1 cellular context compared by ENCODE assay signal in the genomic region with DNA sequence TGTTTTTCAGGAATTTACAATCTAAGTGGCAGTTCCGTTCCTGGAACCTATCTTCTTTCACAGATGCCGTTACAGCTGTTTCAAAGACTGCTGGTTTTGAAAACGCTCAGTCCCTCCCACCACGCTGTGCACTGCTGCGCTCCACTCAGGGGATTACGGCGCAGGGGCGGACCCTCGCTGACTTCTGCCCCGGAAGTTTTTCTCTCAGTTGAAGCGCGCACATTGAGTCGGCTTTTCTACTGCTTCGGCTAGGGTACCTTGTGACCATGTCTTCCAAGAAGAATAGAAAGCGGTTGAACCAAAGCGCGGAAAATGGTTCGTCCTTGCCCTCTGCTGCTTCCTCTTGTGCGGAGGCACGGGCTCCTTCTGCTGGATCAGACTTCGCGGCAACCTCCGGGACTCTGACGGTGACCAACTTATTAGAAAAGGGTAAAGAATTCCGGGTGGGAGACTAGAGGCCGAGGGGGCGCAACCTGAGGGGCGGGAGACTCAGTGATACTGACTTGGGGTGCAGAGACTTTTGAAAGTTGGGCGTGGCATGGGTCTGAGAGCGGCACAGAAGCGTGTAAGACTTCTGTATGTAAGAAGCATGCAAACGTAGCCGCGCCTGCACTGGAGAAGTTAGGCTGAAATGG.
TF ChIP-seq lines count a peak whose summit lies in the region.

No MANE protein-coding gene starts in this region.

TF ChIP-seq in HepG2, 621 proteins besides CTCF, POLR2A, EP300 and RAD21 (continued from another document and continues in another):
- TF ChIP-seq, protein P1, sequence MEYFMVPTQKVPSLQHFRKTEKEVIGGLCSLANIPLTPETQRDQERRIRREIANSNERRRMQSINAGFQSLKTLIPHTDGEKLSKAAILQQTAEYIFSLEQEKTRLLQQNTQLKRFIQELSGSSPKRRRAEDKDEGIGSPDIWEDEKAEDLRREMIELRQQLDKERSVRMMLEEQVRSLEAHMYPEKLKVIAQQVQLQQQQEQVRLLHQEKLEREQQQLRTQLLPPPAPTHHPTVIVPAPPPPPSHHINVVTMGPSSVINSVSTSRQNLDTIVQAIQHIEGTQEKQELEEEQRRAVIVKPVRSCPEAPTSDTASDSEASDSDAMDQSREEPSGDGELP (IDR thresholded peaks at IDR 0.05; ENCODE audit: borderline replicate concordance, low read depth): peak; percentile 86
- TF ChIP-seq, protein P2, sequence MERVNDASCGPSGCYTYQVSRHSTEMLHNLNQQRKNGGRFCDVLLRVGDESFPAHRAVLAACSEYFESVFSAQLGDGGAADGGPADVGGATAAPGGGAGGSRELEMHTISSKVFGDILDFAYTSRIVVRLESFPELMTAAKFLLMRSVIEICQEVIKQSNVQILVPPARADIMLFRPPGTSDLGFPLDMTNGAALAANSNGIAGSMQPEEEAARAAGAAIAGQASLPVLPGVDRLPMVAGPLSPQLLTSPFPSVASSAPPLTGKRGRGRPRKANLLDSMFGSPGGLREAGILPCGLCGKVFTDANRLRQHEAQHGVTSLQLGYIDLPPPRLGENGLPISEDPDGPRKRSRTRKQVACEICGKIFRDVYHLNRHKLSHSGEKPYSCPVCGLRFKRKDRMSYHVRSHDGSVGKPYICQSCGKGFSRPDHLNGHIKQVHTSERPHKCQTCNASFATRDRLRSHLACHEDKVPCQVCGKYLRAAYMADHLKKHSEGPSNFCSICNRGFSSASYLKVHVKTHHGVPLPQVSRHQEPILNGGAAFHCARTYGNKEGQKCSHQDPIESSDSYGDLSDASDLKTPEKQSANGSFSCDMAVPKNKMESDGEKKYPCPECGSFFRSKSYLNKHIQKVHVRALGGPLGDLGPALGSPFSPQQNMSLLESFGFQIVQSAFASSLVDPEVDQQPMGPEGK (CRISPR knock-in tag; IDR thresholded peaks at IDR 0.05): no peak
- TF ChIP-seq POLR2AphosphoS5 (IDR thresholded peaks at IDR 0.05; ENCODE audit: low read depth, low read length): peak; percentile 63
- TF ChIP-seq, protein P3, sequence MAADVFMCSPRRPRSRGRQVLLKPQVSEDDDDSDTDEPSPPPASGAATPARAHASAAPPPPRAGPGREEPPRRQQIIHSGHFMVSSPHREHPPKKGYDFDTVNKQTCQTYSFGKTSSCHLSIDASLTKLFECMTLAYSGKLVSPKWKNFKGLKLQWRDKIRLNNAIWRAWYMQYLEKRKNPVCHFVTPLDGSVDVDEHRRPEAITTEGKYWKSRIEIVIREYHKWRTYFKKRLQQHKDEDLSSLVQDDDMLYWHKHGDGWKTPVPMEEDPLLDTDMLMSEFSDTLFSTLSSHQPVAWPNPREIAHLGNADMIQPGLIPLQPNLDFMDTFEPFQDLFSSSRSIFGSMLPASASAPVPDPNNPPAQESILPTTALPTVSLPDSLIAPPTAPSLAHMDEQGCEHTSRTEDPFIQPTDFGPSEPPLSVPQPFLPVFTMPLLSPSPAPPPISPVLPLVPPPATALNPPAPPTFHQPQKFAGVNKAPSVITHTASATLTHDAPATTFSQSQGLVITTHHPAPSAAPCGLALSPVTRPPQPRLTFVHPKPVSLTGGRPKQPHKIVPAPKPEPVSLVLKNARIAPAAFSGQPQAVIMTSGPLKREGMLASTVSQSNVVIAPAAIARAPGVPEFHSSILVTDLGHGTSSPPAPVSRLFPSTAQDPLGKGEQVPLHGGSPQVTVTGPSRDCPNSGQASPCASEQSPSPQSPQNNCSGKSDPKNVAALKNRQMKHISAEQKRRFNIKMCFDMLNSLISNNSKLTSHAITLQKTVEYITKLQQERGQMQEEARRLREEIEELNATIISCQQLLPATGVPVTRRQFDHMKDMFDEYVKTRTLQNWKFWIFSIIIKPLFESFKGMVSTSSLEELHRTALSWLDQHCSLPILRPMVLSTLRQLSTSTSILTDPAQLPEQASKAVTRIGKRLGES (CRISPR knock-in tag; IDR thresholded peaks at IDR 0.05; ENCODE audit: borderline replicate concordance): no peak
- no peak for TF ChIP-seq KDM6A (CRISPR knock-in tag; IDR thresholded peaks at IDR 0.05; ENCODE audit: low read depth)
- TF ChIP-seq ZNF552 (CRISPR knock-in tag; IDR thresholded peaks at IDR 0.05; ENCODE audit: borderline replicate concordance): no peak
- TF ChIP-seq PTBP1 (IDR thresholded peaks at IDR 0.05; ENCODE audit: low read depth, low read length, poor library complexity, severe bottlenecking): no peak
- TF ChIP-seq, protein P4, sequence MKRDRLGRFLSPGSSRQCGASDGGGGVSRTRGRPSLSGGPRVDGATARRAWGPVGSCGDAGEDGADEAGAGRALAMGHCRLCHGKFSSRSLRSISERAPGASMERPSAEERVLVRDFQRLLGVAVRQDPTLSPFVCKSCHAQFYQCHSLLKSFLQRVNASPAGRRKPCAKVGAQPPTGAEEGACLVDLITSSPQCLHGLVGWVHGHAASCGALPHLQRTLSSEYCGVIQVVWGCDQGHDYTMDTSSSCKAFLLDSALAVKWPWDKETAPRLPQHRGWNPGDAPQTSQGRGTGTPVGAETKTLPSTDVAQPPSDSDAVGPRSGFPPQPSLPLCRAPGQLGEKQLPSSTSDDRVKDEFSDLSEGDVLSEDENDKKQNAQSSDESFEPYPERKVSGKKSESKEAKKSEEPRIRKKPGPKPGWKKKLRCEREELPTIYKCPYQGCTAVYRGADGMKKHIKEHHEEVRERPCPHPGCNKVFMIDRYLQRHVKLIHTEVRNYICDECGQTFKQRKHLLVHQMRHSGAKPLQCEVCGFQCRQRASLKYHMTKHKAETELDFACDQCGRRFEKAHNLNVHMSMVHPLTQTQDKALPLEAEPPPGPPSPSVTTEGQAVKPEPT (CRISPR knock-in tag; IDR thresholded peaks at IDR 0.05; ENCODE audit: low read depth): no peak
- TF ChIP-seq SP140L (CRISPR knock-in tag; IDR thresholded peaks at IDR 0.05; ENCODE audit: borderline replicate concordance): no peak
- peak; percentile 39; the same call in 1 of the 2 replicates for TF ChIP-seq KAT7 (CRISPR knock-in tag; IDR thresholded peaks at IDR 0.05; ENCODE audit: borderline replicate concordance)
- no peak for TF ChIP-seq HNF4G (IDR thresholded peaks at IDR 0.05; ENCODE audit: borderline replicate concordance, low read depth, low read length)
- TF ChIP-seq HNF4G (CRISPR knock-in tag; IDR thresholded peaks at IDR 0.05; ENCODE audit: borderline replicate concordance, low read depth): no peak
- TF ChIP-seq MIXL1 (CRISPR knock-in tag; IDR thresholded peaks at IDR 0.05): no peak
- TF ChIP-seq SMARCC2 (IDR thresholded peaks at IDR 0.05): no peak
- TF ChIP-seq, protein P5, sequence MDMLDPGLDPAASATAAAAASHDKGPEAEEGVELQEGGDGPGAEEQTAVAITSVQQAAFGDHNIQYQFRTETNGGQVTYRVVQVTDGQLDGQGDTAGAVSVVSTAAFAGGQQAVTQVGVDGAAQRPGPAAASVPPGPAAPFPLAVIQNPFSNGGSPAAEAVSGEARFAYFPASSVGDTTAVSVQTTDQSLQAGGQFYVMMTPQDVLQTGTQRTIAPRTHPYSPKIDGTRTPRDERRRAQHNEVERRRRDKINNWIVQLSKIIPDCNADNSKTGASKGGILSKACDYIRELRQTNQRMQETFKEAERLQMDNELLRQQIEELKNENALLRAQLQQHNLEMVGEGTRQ (IDR thresholded peaks at IDR 0.05; ENCODE audit: low read depth, low read length): no peak
- TF ChIP-seq, protein P5 (CRISPR knock-in tag; IDR thresholded peaks at IDR 0.05; ENCODE audit: borderline replicate concordance): no peak
- TF ChIP-seq ZSCAN25 (CRISPR knock-in tag; IDR thresholded peaks at IDR 0.05): no peak
- TF ChIP-seq, protein P6, sequence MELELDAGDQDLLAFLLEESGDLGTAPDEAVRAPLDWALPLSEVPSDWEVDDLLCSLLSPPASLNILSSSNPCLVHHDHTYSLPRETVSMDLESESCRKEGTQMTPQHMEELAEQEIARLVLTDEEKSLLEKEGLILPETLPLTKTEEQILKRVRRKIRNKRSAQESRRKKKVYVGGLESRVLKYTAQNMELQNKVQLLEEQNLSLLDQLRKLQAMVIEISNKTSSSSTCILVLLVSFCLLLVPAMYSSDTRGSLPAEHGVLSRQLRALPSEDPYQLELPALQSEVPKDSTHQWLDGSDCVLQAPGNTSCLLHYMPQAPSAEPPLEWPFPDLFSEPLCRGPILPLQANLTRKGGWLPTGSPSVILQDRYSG (CRISPR knock-in tag; IDR thresholded peaks at IDR 0.05): no peak
- TF ChIP-seq, protein P7, sequence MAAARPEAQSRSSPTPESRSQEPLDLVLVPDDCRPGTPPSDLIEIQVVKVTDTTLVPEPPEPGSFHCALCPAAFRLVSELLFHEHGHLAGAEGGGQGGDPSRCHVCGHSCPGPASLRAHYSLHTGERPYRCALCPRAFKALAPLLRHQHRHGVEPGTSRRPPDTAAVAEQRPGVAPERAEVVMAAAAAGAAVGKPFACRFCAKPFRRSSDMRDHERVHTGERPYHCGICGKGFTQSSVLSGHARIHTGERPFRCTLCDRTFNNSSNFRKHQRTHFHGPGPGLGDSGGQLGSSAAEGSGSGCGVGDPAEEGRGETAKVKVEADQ (CRISPR knock-in tag; IDR thresholded peaks at IDR 0.05; ENCODE audit: borderline replicate concordance): no peak
- no peak for TF ChIP-seq HOXA7 (CRISPR knock-in tag; IDR thresholded peaks at IDR 0.05)
- TF ChIP-seq, protein P8, sequence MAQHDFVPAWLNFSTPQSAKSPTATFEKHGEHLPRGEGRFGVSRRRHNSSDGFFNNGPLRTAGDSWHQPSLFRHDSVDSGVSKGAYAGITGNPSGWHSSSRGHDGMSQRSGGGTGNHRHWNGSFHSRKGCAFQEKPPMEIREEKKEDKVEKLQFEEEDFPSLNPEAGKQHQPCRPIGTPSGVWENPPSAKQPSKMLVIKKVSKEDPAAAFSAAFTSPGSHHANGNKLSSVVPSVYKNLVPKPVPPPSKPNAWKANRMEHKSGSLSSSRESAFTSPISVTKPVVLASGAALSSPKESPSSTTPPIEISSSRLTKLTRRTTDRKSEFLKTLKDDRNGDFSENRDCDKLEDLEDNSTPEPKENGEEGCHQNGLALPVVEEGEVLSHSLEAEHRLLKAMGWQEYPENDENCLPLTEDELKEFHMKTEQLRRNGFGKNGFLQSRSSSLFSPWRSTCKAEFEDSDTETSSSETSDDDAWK (CRISPR knock-in tag; IDR thresholded peaks at IDR 0.05): no peak
- no peak for TF ChIP-seq PHF5A (CRISPR knock-in tag; IDR thresholded peaks at IDR 0.05; ENCODE audit: low read depth, unreplicated experiment)
- peak; percentile 91 for TF ChIP-seq KDM5A (IDR thresholded peaks at IDR 0.05; ENCODE audit: borderline replicate concordance, low read length)
- TF ChIP-seq, protein P9, sequence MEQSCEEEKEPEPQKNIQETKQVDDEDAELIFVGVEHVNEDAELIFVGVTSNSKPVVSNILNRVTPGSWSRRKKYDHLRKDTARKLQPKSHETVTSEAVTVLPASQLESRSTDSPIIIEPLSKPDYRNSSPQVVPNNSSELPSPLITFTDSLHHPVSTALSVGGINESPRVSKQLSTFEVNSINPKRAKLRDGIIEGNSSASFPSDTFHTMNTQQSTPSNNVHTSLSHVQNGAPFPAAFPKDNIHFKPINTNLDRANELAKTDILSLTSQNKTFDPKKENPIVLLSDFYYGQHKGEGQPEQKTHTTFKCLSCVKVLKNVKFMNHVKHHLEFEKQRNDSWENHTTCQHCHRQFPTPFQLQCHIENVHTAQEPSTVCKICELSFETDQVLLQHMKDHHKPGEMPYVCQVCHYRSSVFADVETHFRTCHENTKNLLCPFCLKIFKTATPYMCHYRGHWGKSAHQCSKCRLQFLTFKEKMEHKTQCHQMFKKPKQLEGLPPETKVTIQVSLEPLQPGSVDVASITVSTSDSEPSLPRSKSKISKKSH (CRISPR knock-in tag; IDR thresholded peaks at IDR 0.05; ENCODE audit: borderline replicate concordance): 0 out of 2 replicates have a peak, but pooled peaks have one; percentile 6
- no peak for TF ChIP-seq MIER3 (CRISPR knock-in tag; IDR thresholded peaks at IDR 0.05; ENCODE audit: borderline replicate concordance)
- TF ChIP-seq, protein P10, sequence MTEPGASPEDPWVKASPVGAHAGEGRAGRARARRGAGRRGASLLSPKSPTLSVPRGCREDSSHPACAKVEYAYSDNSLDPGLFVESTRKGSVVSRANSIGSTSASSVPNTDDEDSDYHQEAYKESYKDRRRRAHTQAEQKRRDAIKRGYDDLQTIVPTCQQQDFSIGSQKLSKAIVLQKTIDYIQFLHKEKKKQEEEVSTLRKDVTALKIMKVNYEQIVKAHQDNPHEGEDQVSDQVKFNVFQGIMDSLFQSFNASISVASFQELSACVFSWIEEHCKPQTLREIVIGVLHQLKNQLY (CRISPR knock-in tag; IDR thresholded peaks at IDR 0.05): no peak
- TF ChIP-seq KAT8 (CRISPR knock-in tag; IDR thresholded peaks at IDR 0.05): peak; percentile 88
- TF ChIP-seq, protein P11, sequence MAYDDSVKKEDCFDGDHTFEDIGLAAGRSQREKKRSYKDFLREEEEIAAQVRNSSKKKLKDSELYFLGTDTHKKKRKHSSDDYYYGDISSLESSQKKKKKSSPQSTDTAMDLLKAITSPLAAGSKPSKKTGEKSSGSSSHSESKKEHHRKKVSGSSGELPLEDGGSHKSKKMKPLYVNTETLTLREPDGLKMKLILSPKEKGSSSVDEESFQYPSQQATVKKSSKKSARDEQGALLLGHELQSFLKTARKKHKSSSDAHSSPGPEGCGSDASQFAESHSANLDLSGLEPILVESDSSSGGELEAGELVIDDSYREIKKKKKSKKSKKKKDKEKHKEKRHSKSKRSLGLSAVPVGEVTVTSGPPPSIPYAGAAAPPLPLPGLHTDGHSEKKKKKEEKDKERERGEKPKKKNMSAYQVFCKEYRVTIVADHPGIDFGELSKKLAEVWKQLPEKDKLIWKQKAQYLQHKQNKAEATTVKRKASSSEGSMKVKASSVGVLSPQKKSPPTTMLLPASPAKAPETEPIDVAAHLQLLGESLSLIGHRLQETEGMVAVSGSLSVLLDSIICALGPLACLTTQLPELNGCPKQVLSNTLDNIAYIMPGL (CRISPR knock-in tag; IDR thresholded peaks at IDR 0.05; ENCODE audit: borderline replicate concordance in 1 of 2, low read depth in 1 of 2): peak; percentile 37 to 47; a peak in 3 of 4 replicates
- TF ChIP-seq, protein P12, sequence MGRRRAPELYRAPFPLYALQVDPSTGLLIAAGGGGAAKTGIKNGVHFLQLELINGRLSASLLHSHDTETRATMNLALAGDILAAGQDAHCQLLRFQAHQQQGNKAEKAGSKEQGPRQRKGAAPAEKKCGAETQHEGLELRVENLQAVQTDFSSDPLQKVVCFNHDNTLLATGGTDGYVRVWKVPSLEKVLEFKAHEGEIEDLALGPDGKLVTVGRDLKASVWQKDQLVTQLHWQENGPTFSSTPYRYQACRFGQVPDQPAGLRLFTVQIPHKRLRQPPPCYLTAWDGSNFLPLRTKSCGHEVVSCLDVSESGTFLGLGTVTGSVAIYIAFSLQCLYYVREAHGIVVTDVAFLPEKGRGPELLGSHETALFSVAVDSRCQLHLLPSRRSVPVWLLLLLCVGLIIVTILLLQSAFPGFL (CRISPR knock-in tag; IDR thresholded peaks at IDR 0.05): no peak
- TF ChIP-seq CCAR2 (optimal IDR thresholded peaks at IDR 0.05; ENCODE audit: low read depth, low read length): no peak
